ENCODE assay signal across 8 cellular contexts in genomic region chr3:10753964-10754363, GRCh38.
DNase-seq lines count a peak whose midpoint lies in the region; ATAC-seq and TF ChIP-seq lines count a peak whose summit lies in the region.

No MANE protein-coding gene starts in this region.

- no peaks in the 10 kb centered on the region for H3K27me3 ChIP-seq in HAP-1 (ENCODE audit: low read depth)
- H3K27me3 ChIP-seq in effector memory CD4-positive, alpha-beta T cell (replicated peaks; ENCODE audit: control insufficient read depth, insufficient read depth, low read length, poor library complexity, severe bottlenecking) = peaks cover 3% of the 10 kb centered on the region

- H3K4me3 Mint-ChIP-seq in endothelial cell (ENCODE audit: unreplicated experiment) = no peak overlapping the region

- DNase-seq in HAP-1 (ENCODE audit: low spot score in 2 of 2) = peak; percentile 30 to 74
- DNase-seq in T1000 (lab: John Stamatoyannopoulos, UW) = peak; percentile 7
- peak; percentile 89 for DNase-seq in endothelial cell (ENCODE audit: low spot score)
- DNase-seq in retinal pigment epithelial cell (ENCODE audit: low read depth) = peak; percentile 2
- DNase-seq in SW 1271 (lab: John Stamatoyannopoulos, UW) = no peak
- no peak for DNase-seq in amniotic stem cell (lab: John Stamatoyannopoulos, UW)
- no peak for DNase-seq in effector memory CD4-positive, alpha-beta T cell

- H3K4me1 ChIP-seq in HAP-1 = no peaks in the 10 kb centered on the region
- H3K4me1 ChIP-seq in effector memory CD4-positive, alpha-beta T cell (ENCODE audit: control insufficient read depth, insufficient read depth, low read length, poor library complexity, severe bottlenecking) = no peaks in the 10 kb centered on the region

- no peaks in the 10 kb centered on the region for H3K9me3 Mint-ChIP-seq in endothelial cell (ENCODE audit: unreplicated experiment)

- no peaks in the 10 kb centered on the region for H3K27me3 Mint-ChIP-seq in endothelial cell (ENCODE audit: unreplicated experiment)

- no peak for TF ChIP-seq CTCF in endothelial cell (IDR thresholded peaks at IDR 0.05; ENCODE audit: unreplicated experiment)
- no peak for TF ChIP-seq CTCF in retinal pigment epithelial cell (conservative IDR thresholded peaks at IDR 0.05; ENCODE audit: low read depth, low read length)

- ATAC-seq in HG02571 (IDR thresholded peaks at IDR 0.05; ENCODE audit: unreplicated experiment) = no peak

- H3K36me3 ChIP-seq in HAP-1 (replicated peaks) = no peaks in the 10 kb centered on the region
- no peaks in the 10 kb centered on the region for H3K36me3 ChIP-seq in effector memory CD4-positive, alpha-beta T cell (ENCODE audit: control insufficient read depth, insufficient read depth, low read length)

- in situ Hi-C loops in HAP-1 (cut with MboI; ENCODE audit: low sequenced_read_pairs) = loop anchor here (10.0 kb wide), 1 partner anchor 301 kb away; no protein-coding TSS in a partner anchor

- no peaks in the 10 kb centered on the region for H3K36me3 Mint-ChIP-seq in endothelial cell (ENCODE audit: low read depth, unreplicated experiment)

- no peak overlapping the region for H3K27ac Mint-ChIP-seq in endothelial cell (ENCODE audit: unreplicated experiment)

- H3K4me3 ChIP-seq in HAP-1 (no peak overlapping the region), retinal pigment epithelial cell (ENCODE audit: low read length) (no peak overlapping the region)
- H3K4me3 ChIP-seq in effector memory CD4-positive, alpha-beta T cell (ENCODE audit: insufficient read depth, low read depth, low read length, poor library complexity, severe bottlenecking) = no peak overlapping the region

- H3K4me1 Mint-ChIP-seq in endothelial cell (ENCODE audit: unreplicated experiment) = peaks cover 3% of the 10 kb centered on the region

- no peaks in the 10 kb centered on the region for H3K9me3 ChIP-seq in HAP-1
- H3K9me3 ChIP-seq in effector memory CD4-positive, alpha-beta T cell (ENCODE audit: control insufficient read depth, low read length) = no peaks in the 10 kb centered on the region

- no peak overlapping the region for H3K27ac ChIP-seq in effector memory CD4-positive, alpha-beta T cell (ENCODE audit: insufficient read depth, low read length, poor library complexity, severe bottlenecking)

Comparison
In these comparisons a context has a peak if more than half of its experiments do, and no peak if none do; other contexts are left out.
1. DNase-seq: peak in HAP-1 (2 of 2), T1000 (single experiment), endothelial cell (single experiment) and retinal pigment epithelial cell (single experiment); none in SW 1271 (0 of 2), amniotic stem cell (single experiment) and effector memory CD4-positive, alpha-beta T cell (0 of 3).